In the genomic region with DNA sequence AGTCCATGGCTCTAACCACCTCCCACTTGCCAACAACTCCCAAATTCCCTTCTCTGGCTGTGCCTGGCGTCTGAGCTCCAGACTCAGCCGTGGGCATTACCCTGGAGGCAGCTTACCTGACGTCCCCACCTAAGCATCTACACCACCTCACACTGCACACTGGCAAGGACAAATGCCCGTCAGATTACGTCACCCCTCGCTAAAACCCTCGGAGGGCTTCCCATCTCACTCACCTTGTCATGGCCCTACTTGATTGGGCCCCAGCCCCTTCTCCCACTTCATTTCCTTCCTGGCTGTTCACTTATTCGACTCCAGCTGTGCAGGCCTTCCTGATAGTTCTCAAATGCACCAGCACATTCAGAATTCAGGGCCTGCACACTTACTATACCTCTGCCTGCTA, we compare ENCODE assay signal across 31 cellular contexts. TPM values are rescaled to one million over a fixed set of nuclear protein-coding genes. Genes with fewer than 3 reads are reported as not detected.
"Had no signal": no experiment of that assay in that cellular context is flagged by ENCODE, and none has a peak within 500 bp of the region (broad histone marks: within the 10 kb centered on the region; RNA-seq: fewer than 3 reads in every experiment).

No MANE protein-coding gene starts in this region.

- H3K79me2 ChIP-seq: parathyroid adenoma had no signal

- H3K9ac ChIP-seq: neural progenitor cell, parathyroid adenoma had no signal

- H3K36me3 Mint-ChIP-seq: naive thymus-derived CD4-positive, alpha-beta T cell; neural progenitor cell; stimulated activated effector memory CD8-positive, alpha-beta T cell treated with anti-CD3 and anti-CD28 coated beads, Interleukin-12 subunit alpha, Interleukin-12 subunit beta, amount 100 ng/mL, for 72 hours; type B pancreatic cell had no signal

- DNase-seq: colonic mucosa; effector memory CD4-positive, alpha-beta T cell; foreskin fibroblast; gastrocnemius medialis; head of caudate nucleus; kidney; mesenchymal stem cell; midbrain; naive thymus-derived CD4-positive, alpha-beta T cell; sigmoid colon; stimulated activated CD4-positive, alpha-beta T cell treated with anti-CD3 and anti-CD28 coated beads, Interleukin-2, amount 100 ng/mL, for 24 hours; stimulated activated CD4-positive, alpha-beta T cell treated with anti-CD3 and anti-CD28 coated beads, Interleukin-4, amount 100 ng/mL, for 24 hours; stimulated activated naive CD8-positive, alpha-beta T cell treated with anti-CD3 and anti-CD28 coated beads, Interleukin-15, Interleukin-2, amounts not matched to agents 100 U/mL and 50 U/mL, for 24 hours; substantia nigra; testis; tibial artery had no signal

- H3K4me3 ChIP-seq: colonic mucosa, gastrocnemius medialis, lung, neural progenitor cell, sigmoid colon, testis, tibial artery had no signal

- H3K36me3 ChIP-seq: colonic mucosa, gastrocnemius medialis, neural progenitor cell, sigmoid colon, tibial artery had no signal

- H3K27me3 ChIP-seq: colonic mucosa, testis had no signal

- H3K9me3 ChIP-seq: colonic mucosa, gastrocnemius medialis, sigmoid colon, testis, tibial artery had no signal

- ATAC-seq: gastrocnemius medialis; left lobe of liver; naive thymus-derived CD4-positive, alpha-beta T cell; stimulated activated effector memory CD8-positive, alpha-beta T cell treated with anti-CD3 and anti-CD28 coated beads, Interleukin-12 subunit alpha, Interleukin-12 subunit beta, amount 100 ng/mL, for 72 hours; stimulated activated naive CD8-positive, alpha-beta T cell treated with anti-CD3 and anti-CD28 coated beads, Interleukin-15, Interleukin-2, amounts not matched to agents 100 U/mL and 50 U/mL, for 24 hours had no signal

- H3K4me1 Mint-ChIP-seq: naive thymus-derived CD4-positive, alpha-beta T cell; stimulated activated effector memory CD8-positive, alpha-beta T cell treated with anti-CD3 and anti-CD28 coated beads, Interleukin-12 subunit alpha, Interleukin-12 subunit beta, amount 100 ng/mL, for 72 hours had no signal

- H3K4me1 ChIP-seq: colonic mucosa had no signal

- H3K4me2 ChIP-seq: neural progenitor cell had no signal

- H2AFZ ChIP-seq: neural progenitor cell, parathyroid adenoma had no signal

- H3K27ac ChIP-seq: colonic mucosa, gastrocnemius medialis, neural progenitor cell, parathyroid adenoma, sigmoid colon, testis, tibial artery had no signal

- H3K4me3 Mint-ChIP-seq: dendritic cell treated with granulocyte-macrophage colony-stimulating factor and Interleukin-4, amounts not matched to agents 40 ng/mL and 50 ng/mL, for 4 days; naive thymus-derived CD4-positive, alpha-beta T cell; nephron; neural progenitor cell; stimulated activated effector memory CD8-positive, alpha-beta T cell treated with anti-CD3 and anti-CD28 coated beads, Interleukin-12 subunit alpha, Interleukin-12 subunit beta, amount 100 ng/mL, for 72 hours; type B pancreatic cell had no signal

- H3K27ac Mint-ChIP-seq: dendritic cell treated with granulocyte-macrophage colony-stimulating factor and Interleukin-4, amounts not matched to agents 40 ng/mL and 50 ng/mL, for 4 days; nephron; neural progenitor cell; progenitor cell of endocrine pancreas; stimulated activated effector memory CD8-positive, alpha-beta T cell treated with anti-CD3 and anti-CD28 coated beads, Interleukin-12 subunit alpha, Interleukin-12 subunit beta, amount 100 ng/mL, for 72 hours; type B pancreatic cell had no signal

- H3K9me3 Mint-ChIP-seq: dendritic cell treated with granulocyte-macrophage colony-stimulating factor and Interleukin-4, amounts not matched to agents 40 ng/mL and 50 ng/mL, for 4 days; naive thymus-derived CD4-positive, alpha-beta T cell; nephron; neural progenitor cell; stimulated activated effector memory CD8-positive, alpha-beta T cell treated with anti-CD3 and anti-CD28 coated beads, Interleukin-12 subunit alpha, Interleukin-12 subunit beta, amount 100 ng/mL, for 72 hours; type B pancreatic cell had no signal

RNA-seq across cellular contexts. Expression of a gene that starts 13.4 kb away (rescaled TPM):
- total RNA-seq: colonic mucosa, gastrocnemius medialis, glomerular endothelial cell, kidney, left lobe of liver, liver, mucosa of gallbladder, osteoblast, progenitor cell of endocrine pancreas, sigmoid colon, skeletal muscle tissue had no signal
- polyA plus RNA-seq: liver had no signal

RNA-seq across cellular contexts. Expression of a gene that starts 17.4 kb away (rescaled TPM):
- total RNA-seq: cerebellum, gastrocnemius medialis, glomerular endothelial cell, kidney, left lobe of liver, liver, osteoblast, sigmoid colon, skeletal muscle tissue had no signal
- polyA plus RNA-seq: liver had no signal

RNA-seq across cellular contexts. Expression of a gene that starts 19.0 kb away (rescaled TPM):
- total RNA-seq: colonic mucosa, gastrocnemius medialis, glomerular endothelial cell, left lobe of liver, liver, osteoblast, progenitor cell of endocrine pancreas, sigmoid colon had no signal
- polyA plus RNA-seq: liver; naive thymus-derived CD4-positive, alpha-beta T cell had no signal
